Comparison of ENCODE assay signal across 9 cellular contexts in genomic region chr10:17836917-17837316, GRCh38. TPM values are rescaled to one million over a fixed set of nuclear protein-coding genes. Genes with fewer than 3 reads are reported as not detected.
DNase-seq lines count a peak whose midpoint lies in the region; ATAC-seq and TF ChIP-seq lines count a peak whose summit lies in the region.
"Had no signal": no experiment of that assay in that cellular context is flagged by ENCODE, and none has a peak within 500 bp of the region (broad histone marks: within the 10 kb centered on the region; RNA-seq: fewer than 3 reads in every experiment).

No MANE protein-coding gene starts in this region.

- peaks cover 4% of the 10 kb centered on the region for H3K36me3 Mint-ChIP-seq in endothelial cell (ENCODE audit: low read depth, unreplicated experiment)

- peak overlapping the region; percentile 94 for H3K27ac ChIP-seq in mesodermal cell (ENCODE audit: low read depth, low read length, severe bottlenecking)

- H3K4me1 Mint-ChIP-seq in endothelial cell (ENCODE audit: unreplicated experiment), result peaks cover 29% of the 10 kb centered on the region
- H3K4me1 Mint-ChIP-seq: nephron had no signal

- no peaks in the 10 kb centered on the region for H3K36me3 ChIP-seq in mesodermal cell (ENCODE audit: control insufficient read depth, insufficient read depth, low read length)

- H3K4me3 Mint-ChIP-seq in endothelial cell (ENCODE audit: unreplicated experiment), result no peak overlapping the region
- H3K4me3 Mint-ChIP-seq: nephron had no signal

- no peak for TF ChIP-seq CTCF in AG09309 (IDR thresholded peaks at IDR 0.05; ENCODE audit: control insufficient read depth, insufficient read depth, low read depth, low read length, missing control alignments)
- no peak for TF ChIP-seq CTCF in endothelial cell (IDR thresholded peaks at IDR 0.05; ENCODE audit: unreplicated experiment)

- H3K9me3 ChIP-seq in mesodermal cell (ENCODE audit: control insufficient read depth, low read length), result no peaks in the 10 kb centered on the region

- 4 to 7% methylated on average over 5 to 6 of the region's 8 CpGs for WGBS in mesodermal cell (ENCODE audit: insufficient coverage in 2 of 2), 2 experiments

- peak overlapping the region; percentile 59 for H3K27ac Mint-ChIP-seq in endothelial cell (ENCODE audit: unreplicated experiment)
- H3K27ac Mint-ChIP-seq: nephron had no signal

- peaks cover 28% of the 10 kb centered on the region for H3K4me1 ChIP-seq in mesodermal cell (ENCODE audit: control insufficient read depth, insufficient read depth, low read length, poor library complexity, severe bottlenecking)

- H3K4me3 ChIP-seq in AG09309 (ENCODE audit: control insufficient read depth, low read depth, low read length) (peak overlapping the region; percentile 16), mesodermal cell (ENCODE audit: extremely low read depth, insufficient read depth, low read length, poor library complexity, severe bottlenecking) (no peak overlapping the region)

- no peak for ATAC-seq in HG02678 (IDR thresholded peaks at IDR 0.05; ENCODE audit: unreplicated experiment)

- H3K27me3 Mint-ChIP-seq in endothelial cell (ENCODE audit: unreplicated experiment), result no peaks in the 10 kb centered on the region

- no peaks in the 10 kb centered on the region for H3K9me3 Mint-ChIP-seq in endothelial cell (ENCODE audit: unreplicated experiment)
- H3K9me3 Mint-ChIP-seq: nephron had no signal

- DNase-seq in AG09309 (ENCODE audit: low read depth) (peak; percentile 44), NCI-H226 (peak; percentile 98), endothelial cell (ENCODE audit: low spot score) (peak; percentile 55), globus pallidus (ENCODE audit: low spot score) (no peak), medulla oblongata (ENCODE audit: extremely low spot score) (no peak), NCI-H2107 treated with DMSO at 0.1 percent for 48 hours (lab: John Stamatoyannopoulos, UW; ENCODE audit: unreplicated experiment) (no peak)

RNA-seq across cellular contexts. Expression of gene MRC1, which starts 27.8 kb away (rescaled TPM):
- total RNA-seq in endothelial cell (ENCODE audit: unreplicated experiment), result 35.7 TPM
- 3.0 TPM for polyA plus RNA-seq in mesodermal cell (2013, experiment 1 of 2)
- 2.2 TPM for polyA plus RNA-seq in mesodermal cell (2013, experiment 2 of 2)

Comparison
In these comparisons a context has a peak if more than half of its experiments do, and no peak if none do; other contexts are left out.
1. DNase-seq: peak in AG09309 (single experiment), NCI-H226 (single experiment) and endothelial cell (single experiment); none in globus pallidus (single experiment), medulla oblongata (single experiment) and NCI-H2107 treated with DMSO at 0.1 percent for 48 hours (single experiment).